ENCODE assay signal across 23 cellular contexts in the genomic region with DNA sequence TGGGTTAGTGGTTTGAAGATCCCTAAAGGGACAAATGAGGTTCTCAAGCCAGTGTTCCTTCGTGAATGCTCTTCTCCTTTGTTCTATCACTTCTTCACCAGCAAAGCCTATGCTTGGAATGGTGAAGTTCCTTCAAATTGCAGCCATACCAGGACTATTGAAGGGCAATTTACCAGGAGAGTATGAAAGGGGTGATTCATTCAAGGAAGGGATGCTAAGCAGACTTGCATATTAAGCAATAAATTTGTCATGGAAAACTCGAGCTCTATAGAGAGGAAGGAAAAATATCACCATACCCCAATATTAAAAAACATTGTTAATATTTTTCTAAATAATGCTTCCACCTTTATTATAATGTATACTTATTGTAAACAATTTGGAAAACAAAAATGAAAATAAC.
"Had no signal": no experiment of that assay in that cellular context is flagged by ENCODE, and none has a peak within 500 bp of the region (broad histone marks: within the 10 kb centered on the region; RNA-seq: fewer than 3 reads in every experiment).

No MANE protein-coding gene starts in this region.

- H3K4me3 Mint-ChIP-seq: activated CD4-positive, alpha-beta T cell treated with anti-CD3 and anti-CD28 coated beads, Interleukin-2, amount 10 ng/mL, durations not matched to agents 24 days and 14 days; activated CD8-positive, alpha-beta memory T cell treated with anti-CD3 and anti-CD28 coated beads, Interleukin-2, amount 10 ng/mL, durations not matched to agents 7 days and 5 days; activated CD8-positive, alpha-beta T cell treated with anti-CD3 and anti-CD28 coated beads for 36 hours; activated T-helper 17 cell treated with anti-CD3 and anti-CD28 coated beads, Interleukin-2, amount 50 U/mL, for 72 hours; natural killer cell; T-helper 17 cell had no signal

- H3K36me3 ChIP-seq: gastrocnemius medialis, spleen, thyroid gland had no signal

- H3K36me3 Mint-ChIP-seq: activated CD8-positive, alpha-beta memory T cell treated with anti-CD3 and anti-CD28 coated beads, Interleukin-2, amount 10 ng/mL, durations not matched to agents 7 days and 5 days; natural killer cell had no signal

- H3K9me3 ChIP-seq: gastrocnemius medialis, spleen, thyroid gland had no signal

- FAIRE-seq: endometrium had no signal

- H3K27me3 ChIP-seq: gastrocnemius medialis, spleen, thyroid gland had no signal

- H3K4me3 ChIP-seq: gastrocnemius medialis, spleen, thyroid gland had no signal

- H3K27ac Mint-ChIP-seq: activated CD4-positive, alpha-beta T cell treated with anti-CD3 and anti-CD28 coated beads, Interleukin-2, amount 10 ng/mL, durations not matched to agents 24 days and 14 days; activated CD8-positive, alpha-beta memory T cell treated with anti-CD3 and anti-CD28 coated beads, Interleukin-2, amount 10 ng/mL, durations not matched to agents 7 days and 5 days; activated CD8-positive, alpha-beta T cell treated with anti-CD3 and anti-CD28 coated beads for 36 hours; activated naive CD4-positive, alpha-beta T cell treated with anti-CD3 and anti-CD28 coated beads, Interleukin-2, amount 50 U/mL, for 72 hours; activated T-helper 17 cell treated with anti-CD3 and anti-CD28 coated beads, Interleukin-2, amount 50 U/mL, for 72 hours; natural killer cell; progenitor cell of endocrine pancreas; T-helper 17 cell had no signal

- H3K4me1 Mint-ChIP-seq: activated CD4-positive, alpha-beta T cell treated with anti-CD3 and anti-CD28 coated beads, Interleukin-2, amount 10 ng/mL, durations not matched to agents 24 days and 14 days; activated CD8-positive, alpha-beta memory T cell treated with anti-CD3 and anti-CD28 coated beads, Interleukin-2, amount 10 ng/mL, durations not matched to agents 7 days and 5 days; activated T-helper 17 cell treated with anti-CD3 and anti-CD28 coated beads, Interleukin-2, amount 50 U/mL, for 72 hours; natural killer cell; T-helper 17 cell had no signal

- H3K27ac ChIP-seq: gastrocnemius medialis, spleen, thyroid gland, VCaP had no signal

- H3K9me3 Mint-ChIP-seq: activated CD4-positive, alpha-beta T cell treated with anti-CD3 and anti-CD28 coated beads, Interleukin-2, amount 10 ng/mL, durations not matched to agents 24 days and 14 days; activated CD8-positive, alpha-beta T cell treated with anti-CD3 and anti-CD28 coated beads for 36 hours; activated naive CD4-positive, alpha-beta T cell treated with anti-CD3 and anti-CD28 coated beads, Interleukin-2, amount 50 U/mL, for 72 hours; activated T-helper 17 cell treated with anti-CD3 and anti-CD28 coated beads, Interleukin-2, amount 50 U/mL, for 72 hours; natural killer cell had no signal

- H3K27me3 Mint-ChIP-seq: progenitor cell of endocrine pancreas had no signal

- DNase-seq: activated CD4-positive, alpha-beta T cell treated with anti-CD3 and anti-CD28 coated beads, Interleukin-2, amount 10 ng/mL, durations not matched to agents 24 days and 14 days; activated CD8-positive, alpha-beta memory T cell treated with anti-CD3 and anti-CD28 coated beads, Interleukin-2, amount 10 ng/mL, durations not matched to agents 7 days and 5 days; activated CD8-positive, alpha-beta T cell treated with anti-CD3 and anti-CD28 coated beads for 36 hours; activated T-cell treated with anti-CD3 and anti-CD28 coated beads for 4 hours; erythroblast; gastrocnemius medialis; hypothalamus; left ventricle myocardium superior; mammary epithelial cell; midbrain; natural killer cell; retina; spleen; stimulated activated CD4-positive, alpha-beta T cell treated with anti-CD3 and anti-CD28 coated beads, Interleukin-4, amount 100 ng/mL, for 24 hours; stimulated activated naive CD4-positive, alpha-beta T cell treated with Interleukin-2 at 50 U/mL for 16 hours; SW 1271; T-helper 17 cell; thyroid gland had no signal

- H3K4me1 ChIP-seq: gastrocnemius medialis, thyroid gland had no signal
